Comparison of ENCODE assay signal across 21 cellular contexts in genomic region chr9:127529671-127530070, GRCh38.
A peak's percentile ranks its signal among the peaks of the same experiment; 100 is the strongest.
DNase-seq lines count a peak whose midpoint lies in the region; ATAC-seq and TF ChIP-seq lines count a peak whose summit lies in the region.
"Had no signal": no experiment of that assay in that cellular context is flagged by ENCODE, and none has a peak within 500 bp of the region (broad histone marks: within the 10 kb centered on the region; RNA-seq: fewer than 3 reads in every experiment).

No MANE protein-coding gene starts in this region.

- H3K27me3 ChIP-seq in left ventricle myocardium inferior (ENCODE audit: low read depth) = no peaks in the 10 kb centered on the region
- no peaks in the 10 kb centered on the region for H3K27me3 ChIP-seq in right cardiac atrium (ENCODE audit: control insufficient read depth, insufficient read depth)
- no peaks in the 10 kb centered on the region for H3K27me3 ChIP-seq in smooth muscle cell (ENCODE audit: low read depth)
- no peaks in the 10 kb centered on the region for H3K27me3 ChIP-seq in gastroesophageal sphincter

- peaks cover 67% of the 10 kb centered on the region for H4K20me1 ChIP-seq in smooth muscle cell (ENCODE audit: low read depth)

- ATAC-seq in Right ventricle myocardium superior (ENCODE audit: poor library complexity) = no peak
- no peak for ATAC-seq in right cardiac atrium
- no peak for ATAC-seq in gastroesophageal sphincter
- ATAC-seq: activated naive CD4-positive, alpha-beta T cell treated with anti-CD3 and anti-CD28 coated beads, Interleukin-2, amount 50 U/mL, for 72 hours; activated T-cell treated with anti-CD3 and anti-CD28 coated beads, Interleukin-2, amount 50 U/mL, for 4 hours; HCT116; naive thymus-derived CD4-positive, alpha-beta T cell; Panc1 had no signal

- DNase-seq in left ventricle myocardium inferior = no peak
- no peak for DNase-seq in Right ventricle myocardium superior
- no peak for DNase-seq in right cardiac atrium
- no peak for DNase-seq in smooth muscle cell (lab: John Stamatoyannopoulos, UW; ENCODE audit: unreplicated experiment)
- DNase-seq in HUDEP-2 (lab: John Stamatoyannopoulos, UW; ENCODE audit: unreplicated experiment in 76 of 76) = no peak
- no peak for DNase-seq in iPS-NIHi7 (ENCODE audit: extremely low spot score)
- DNase-seq in cortex of kidney (lab: John Stamatoyannopoulos, UW) = no peak
- DNase-seq: activated T-cell treated with anti-CD3 and anti-CD28 coated beads, Interleukin-2, amount 50 U/mL, for 4 hours; EL; hippocampal formation; naive thymus-derived CD4-positive, alpha-beta T cell; NCI-H1048; NCI-H1930; small intestine; stimulated activated CD4-positive, alpha-beta T cell treated with anti-CD3 and anti-CD28 coated beads, Interleukin-4, amount 100 ng/mL, for 1 hour had no signal

- H3K4me1 ChIP-seq in left ventricle myocardium inferior = peaks cover 67% of the 10 kb centered on the region
- H3K4me1 ChIP-seq in right cardiac atrium (ENCODE audit: control insufficient read depth, insufficient read depth, low read length) = peaks cover 3% of the 10 kb centered on the region
- H3K4me1 ChIP-seq in smooth muscle cell (ENCODE audit: low read depth) = peaks cover 6% of the 10 kb centered on the region
- peaks cover 0 to 52% (median 0%) of the 10 kb centered on the region in 3 donors for H3K4me1 ChIP-seq in gastroesophageal sphincter

- no peak overlapping the region for H2AFZ ChIP-seq in smooth muscle cell (ENCODE audit: low read depth)

- WGBS in right cardiac atrium = 73% methylated on average over 4 of the region's 4 CpGs
- 98% methylated on average over 4 of the region's 4 CpGs for WGBS in smooth muscle cell (ENCODE audit: low lambda C conversion rate)
- WGBS in gastroesophageal sphincter (ENCODE audit: low coverage in 1 of 2), 2 donors = 76 to 91% methylated on average over 4 of the region's 4 CpGs

- TF ChIP-seq POLR2A in gastroesophageal sphincter (IDR thresholded peaks at IDR 0.05) = no peak

- H3K4me3 ChIP-seq in left ventricle myocardium inferior (no peak overlapping the region), right cardiac atrium (ENCODE audit: low read length) (no peak overlapping the region), smooth muscle cell (no peak overlapping the region), gastroesophageal sphincter (no peak overlapping the region)
- H3K4me3 ChIP-seq: SK-N-MC had no signal

- no peak overlapping the region for H3K4me2 ChIP-seq in smooth muscle cell

- peaks cover 56% of the 10 kb centered on the region for H3K79me2 ChIP-seq in smooth muscle cell (ENCODE audit: low read depth)

- H3K27ac ChIP-seq in left ventricle myocardium inferior (replicated peaks) (peak overlapping the region; percentile 95), right cardiac atrium (ENCODE audit: low read length) (peak overlapping the region; percentile 6), smooth muscle cell (ENCODE audit: low read depth) (peak overlapping the region; percentile 66), gastroesophageal sphincter (peak overlapping the region in 2 of 4 donors; percentile 23 to 35)
- H3K27ac ChIP-seq: C4-2B, SK-N-MC had no signal

- no peak overlapping the region for H3K9ac ChIP-seq in smooth muscle cell (ENCODE audit: low read depth)

- H3F3A ChIP-seq in smooth muscle cell (ENCODE audit: low read depth) = peaks cover 13% of the 10 kb centered on the region

- H3K36me3 ChIP-seq in left ventricle myocardium inferior (peaks cover 30% of the 10 kb centered on the region), smooth muscle cell (ENCODE audit: low read depth) (no peaks in the 10 kb centered on the region), gastroesophageal sphincter (peaks cover 0 to 64% of the 10 kb centered on the region in 2 donors)

- intact Hi-C loops in left ventricle myocardium inferior (cut with micrococcal nuclease) (no loop called here), Right ventricle myocardium superior (cut with DNase I) (no loop called here), right cardiac atrium (cut with DNase I) (no loop called here)

- TF ChIP-seq CTCF in left ventricle myocardium inferior (IDR thresholded peaks at IDR 0.05; ENCODE audit: borderline replicate concordance) (no peak), smooth muscle cell (IDR thresholded peaks at IDR 0.05; ENCODE audit: borderline replicate concordance, insufficient read depth, poor library complexity, severe bottlenecking) (no peak), gastroesophageal sphincter (IDR thresholded peaks at IDR 0.05) (no peak)

- H3K9me3 ChIP-seq in left ventricle myocardium inferior (replicated peaks) = peaks cover 9% of the 10 kb centered on the region
- no peaks in the 10 kb centered on the region for H3K9me3 ChIP-seq in right cardiac atrium (ENCODE audit: control insufficient read depth, low read length)
- H3K9me3 ChIP-seq in smooth muscle cell (replicated peaks; ENCODE audit: low read depth) = no peaks in the 10 kb centered on the region
- peaks cover 0 to 7% (median 0%) of the 10 kb centered on the region in 3 donors for H3K9me3 ChIP-seq in gastroesophageal sphincter

- no peak for TF ChIP-seq EP300 in gastroesophageal sphincter (IDR thresholded peaks at IDR 0.05)
